In the genomic region with DNA sequence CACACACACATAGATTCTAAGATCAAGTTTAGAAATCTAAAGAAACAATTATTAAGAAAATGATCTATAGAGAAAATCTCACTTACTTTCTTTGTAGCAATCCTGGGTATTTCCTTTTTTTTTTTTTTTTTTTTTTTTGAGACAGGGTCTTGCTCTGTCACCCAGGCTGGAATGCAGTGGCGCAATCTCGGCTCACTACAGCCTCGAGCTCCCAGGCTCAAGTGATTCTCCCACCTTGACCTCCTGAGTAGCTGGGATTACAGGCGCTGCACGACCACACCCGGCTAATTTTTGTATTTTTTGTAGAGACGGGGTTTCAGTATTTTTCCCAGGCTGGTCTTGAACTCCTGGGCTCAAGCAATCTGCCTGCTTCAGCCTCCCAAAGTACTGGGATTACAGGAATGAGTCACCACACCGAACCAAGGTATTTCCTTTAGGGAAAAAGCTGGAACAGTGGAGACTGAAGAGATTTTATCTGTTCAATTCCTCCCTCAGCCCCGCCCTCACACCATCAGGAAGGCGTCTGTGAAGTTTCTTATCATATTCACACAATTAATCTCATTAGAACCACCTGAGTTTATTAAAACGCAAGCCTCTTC, we compare ENCODE assay signal across 1 cellular context.
TF ChIP-seq lines count a peak whose summit lies in the region.

A gene with protein sequence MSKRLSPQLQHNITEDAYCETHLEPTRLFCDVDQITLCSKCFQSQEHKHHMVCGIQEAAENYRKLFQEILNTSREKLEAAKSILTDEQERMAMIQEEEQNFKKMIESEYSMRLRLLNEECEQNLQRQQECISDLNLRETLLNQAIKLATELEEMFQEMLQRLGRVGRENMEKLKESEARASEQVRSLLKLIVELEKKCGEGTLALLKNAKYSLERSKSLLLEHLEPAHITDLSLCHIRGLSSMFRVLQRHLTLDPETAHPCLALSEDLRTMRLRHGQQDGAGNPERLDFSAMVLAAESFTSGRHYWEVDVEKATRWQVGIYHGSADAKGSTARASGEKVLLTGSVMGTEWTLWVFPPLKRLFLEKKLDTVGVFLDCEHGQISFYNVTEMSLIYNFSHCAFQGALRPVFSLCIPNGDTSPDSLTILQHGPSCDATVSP (minus strand): TSS at position 447 of the 599 bp plus-strand sequence. CDS start 4,235 bp downstream, outside the sequence.

TF ChIP-seq in SK-N-SH, 30 proteins besides CTCF, POLR2A, EP300 and RAD21:
- no peak for TF ChIP-seq JUND (IDR thresholded peaks at IDR 0.05)
- TF ChIP-seq SIN3A (IDR thresholded peaks at IDR 0.05; ENCODE audit: borderline replicate concordance, low read depth, low read length), result no peak
- no peak for TF ChIP-seq NFIC (IDR thresholded peaks at IDR 0.05; ENCODE audit: borderline replicate concordance)
- TF ChIP-seq MEF2A (IDR thresholded peaks at IDR 0.05; ENCODE audit: borderline replicate concordance, low read depth), result no peak
- TF ChIP-seq, protein P1, sequence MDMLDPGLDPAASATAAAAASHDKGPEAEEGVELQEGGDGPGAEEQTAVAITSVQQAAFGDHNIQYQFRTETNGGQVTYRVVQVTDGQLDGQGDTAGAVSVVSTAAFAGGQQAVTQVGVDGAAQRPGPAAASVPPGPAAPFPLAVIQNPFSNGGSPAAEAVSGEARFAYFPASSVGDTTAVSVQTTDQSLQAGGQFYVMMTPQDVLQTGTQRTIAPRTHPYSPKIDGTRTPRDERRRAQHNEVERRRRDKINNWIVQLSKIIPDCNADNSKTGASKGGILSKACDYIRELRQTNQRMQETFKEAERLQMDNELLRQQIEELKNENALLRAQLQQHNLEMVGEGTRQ (IDR thresholded peaks at IDR 0.05; ENCODE audit: borderline replicate concordance, low read depth, low read length), result no peak
- no peak for TF ChIP-seq CHD2 (IDR thresholded peaks at IDR 0.05; ENCODE audit: low read length, partially characterized antibody)
- TF ChIP-seq FOXJ3 (CRISPR knock-in tag; IDR thresholded peaks at IDR 0.05), result no peak
- TF ChIP-seq TCF12 (IDR thresholded peaks at IDR 0.05), result no peak
- TF ChIP-seq GATA2 (CRISPR knock-in tag; IDR thresholded peaks at IDR 0.05), result no peak
- no peak for TF ChIP-seq TEAD4 (IDR thresholded peaks at IDR 0.05; ENCODE audit: borderline replicate concordance, insufficient read depth)
- no peak for TF ChIP-seq RFX5 (IDR thresholded peaks at IDR 0.05; ENCODE audit: low read length)
- TF ChIP-seq, protein P2, sequence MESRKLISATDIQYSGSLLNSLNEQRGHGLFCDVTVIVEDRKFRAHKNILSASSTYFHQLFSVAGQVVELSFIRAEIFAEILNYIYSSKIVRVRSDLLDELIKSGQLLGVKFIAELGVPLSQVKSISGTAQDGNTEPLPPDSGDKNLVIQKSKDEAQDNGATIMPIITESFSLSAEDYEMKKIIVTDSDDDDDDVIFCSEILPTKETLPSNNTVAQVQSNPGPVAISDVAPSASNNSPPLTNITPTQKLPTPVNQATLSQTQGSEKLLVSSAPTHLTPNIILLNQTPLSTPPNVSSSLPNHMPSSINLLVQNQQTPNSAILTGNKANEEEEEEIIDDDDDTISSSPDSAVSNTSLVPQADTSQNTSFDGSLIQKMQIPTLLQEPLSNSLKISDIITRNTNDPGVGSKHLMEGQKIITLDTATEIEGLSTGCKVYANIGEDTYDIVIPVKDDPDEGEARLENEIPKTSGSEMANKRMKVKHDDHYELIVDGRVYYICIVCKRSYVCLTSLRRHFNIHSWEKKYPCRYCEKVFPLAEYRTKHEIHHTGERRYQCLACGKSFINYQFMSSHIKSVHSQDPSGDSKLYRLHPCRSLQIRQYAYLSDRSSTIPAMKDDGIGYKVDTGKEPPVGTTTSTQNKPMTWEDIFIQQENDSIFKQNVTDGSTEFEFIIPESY (IDR thresholded peaks at IDR 0.05; ENCODE audit: borderline replicate concordance, low read depth), result no peak
- TF ChIP-seq POLR2AphosphoS5 (IDR thresholded peaks at IDR 0.05; ENCODE audit: low read depth, low read length), result no peak
- TF ChIP-seq, protein P3, sequence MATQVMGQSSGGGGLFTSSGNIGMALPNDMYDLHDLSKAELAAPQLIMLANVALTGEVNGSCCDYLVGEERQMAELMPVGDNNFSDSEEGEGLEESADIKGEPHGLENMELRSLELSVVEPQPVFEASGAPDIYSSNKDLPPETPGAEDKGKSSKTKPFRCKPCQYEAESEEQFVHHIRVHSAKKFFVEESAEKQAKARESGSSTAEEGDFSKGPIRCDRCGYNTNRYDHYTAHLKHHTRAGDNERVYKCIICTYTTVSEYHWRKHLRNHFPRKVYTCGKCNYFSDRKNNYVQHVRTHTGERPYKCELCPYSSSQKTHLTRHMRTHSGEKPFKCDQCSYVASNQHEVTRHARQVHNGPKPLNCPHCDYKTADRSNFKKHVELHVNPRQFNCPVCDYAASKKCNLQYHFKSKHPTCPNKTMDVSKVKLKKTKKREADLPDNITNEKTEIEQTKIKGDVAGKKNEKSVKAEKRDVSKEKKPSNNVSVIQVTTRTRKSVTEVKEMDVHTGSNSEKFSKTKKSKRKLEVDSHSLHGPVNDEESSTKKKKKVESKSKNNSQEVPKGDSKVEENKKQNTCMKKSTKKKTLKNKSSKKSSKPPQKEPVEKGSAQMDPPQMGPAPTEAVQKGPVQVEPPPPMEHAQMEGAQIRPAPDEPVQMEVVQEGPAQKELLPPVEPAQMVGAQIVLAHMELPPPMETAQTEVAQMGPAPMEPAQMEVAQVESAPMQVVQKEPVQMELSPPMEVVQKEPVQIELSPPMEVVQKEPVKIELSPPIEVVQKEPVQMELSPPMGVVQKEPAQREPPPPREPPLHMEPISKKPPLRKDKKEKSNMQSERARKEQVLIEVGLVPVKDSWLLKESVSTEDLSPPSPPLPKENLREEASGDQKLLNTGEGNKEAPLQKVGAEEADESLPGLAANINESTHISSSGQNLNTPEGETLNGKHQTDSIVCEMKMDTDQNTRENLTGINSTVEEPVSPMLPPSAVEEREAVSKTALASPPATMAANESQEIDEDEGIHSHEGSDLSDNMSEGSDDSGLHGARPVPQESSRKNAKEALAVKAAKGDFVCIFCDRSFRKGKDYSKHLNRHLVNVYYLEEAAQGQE (IDR thresholded peaks at IDR 0.05; ENCODE audit: low read depth, low read length), result no peak
